ENCODE assay signal across 15 cellular contexts in the genomic region with DNA sequence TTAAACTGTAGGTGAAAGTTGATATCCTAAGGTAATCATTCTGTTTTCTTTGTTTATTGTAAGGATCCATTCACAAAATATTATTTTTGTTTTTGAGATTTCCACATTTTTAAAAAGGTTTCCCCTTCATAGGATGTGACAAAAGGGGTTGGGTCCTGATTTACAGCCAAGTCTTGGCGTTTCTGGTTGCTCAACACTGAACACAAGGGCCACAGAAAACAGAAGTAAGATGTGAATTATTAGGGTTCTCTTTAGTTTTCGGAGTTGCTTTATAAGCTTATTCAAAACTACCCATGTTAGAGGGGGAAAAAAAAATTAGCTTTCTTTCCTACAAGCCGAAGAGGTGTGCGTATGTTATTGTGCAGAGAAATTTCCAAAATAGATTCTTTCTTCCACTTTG.
"Had no signal": no experiment of that assay in that cellular context is flagged by ENCODE, and none has a peak within 500 bp of the region (broad histone marks: within the 10 kb centered on the region; RNA-seq: fewer than 3 reads in every experiment).

No MANE protein-coding gene starts in this region.

- H3K9me3 ChIP-seq: colonic mucosa, thyroid gland had no signal

- DNase-seq: activated B cell treated with CpG ODN at 0.5 μM for 24 hours; activated CD4-positive, alpha-beta T cell treated with anti-CD3 and anti-CD28 coated beads, Interleukin-2, amount 10 ng/mL, durations not matched to agents 24 days and 14 days; activated CD8-positive, alpha-beta memory T cell treated with anti-CD3 and anti-CD28 coated beads, Interleukin-2, amount 50 U/mL, for 48 hours; activated gamma-delta T cell treated with Interleukin-2 at 50 U/mL for 16 hours; activated T-cell treated with anti-CD3 and anti-CD28 coated beads, Interleukin-2, amount 50 U/mL, for 72 hours; amniotic stem cell; colonic mucosa; naive B cell; posterior cingulate gyrus; retina; stimulated activated CD4-positive, alpha-beta T cell treated with anti-CD3 and anti-CD28 coated beads, Interleukin-2, amount 100 ng/mL, for 48 hours; stimulated activated naive B cell treated with anti-CD40 and anti-IgM and Interleukin-4, amounts not matched to agents 10 μg/mL and 1 μg/mL and 100 μg/mL, for 72 hours; thyroid gland had no signal

- H3K4me3 ChIP-seq: colonic mucosa, thyroid gland had no signal

- H3K36me3 ChIP-seq: colonic mucosa, thyroid gland had no signal

- H3K27me3 ChIP-seq: thyroid gland had no signal

- ATAC-seq: activated T-cell treated with anti-CD3 and anti-CD28 coated beads, Interleukin-2, amount 50 U/mL, for 72 hours; esophagus mucosa; left lobe of liver; stimulated activated naive B cell treated with anti-CD40 and anti-IgM and Interleukin-4, amounts not matched to agents 10 μg/mL and 1 μg/mL and 100 μg/mL, for 72 hours had no signal

- H3K4me1 ChIP-seq: colonic mucosa, thyroid gland had no signal

- H3K27ac ChIP-seq: colonic mucosa, thyroid gland had no signal
